10 cellular contexts compared by ENCODE assay signal in the genomic region with DNA sequence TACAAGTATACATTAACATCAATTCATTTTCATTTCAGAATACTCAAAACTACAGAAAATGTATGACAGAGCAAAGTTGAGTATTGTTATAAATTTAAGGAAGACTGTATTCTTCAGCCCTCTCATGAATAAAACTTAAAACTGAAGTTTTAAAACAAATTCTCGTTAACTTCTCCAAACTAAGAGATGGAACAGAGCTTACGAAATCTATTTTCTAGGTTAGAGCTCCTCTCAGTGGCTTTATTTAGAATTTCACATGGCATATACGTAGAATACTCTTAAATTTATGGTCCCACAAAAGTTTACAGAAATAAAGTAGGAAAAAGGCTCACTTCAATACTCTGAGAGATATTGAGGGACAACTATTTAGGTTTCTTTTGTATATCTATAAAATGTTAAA.
DNase-seq lines count a peak whose midpoint lies in the region; ATAC-seq and TF ChIP-seq lines count a peak whose summit lies in the region.
"Had no signal": no experiment of that assay in that cellular context is flagged by ENCODE, and none has a peak within 500 bp of the region (broad histone marks: within the 10 kb centered on the region; RNA-seq: fewer than 3 reads in every experiment).

No MANE protein-coding gene starts in this region.

- no peak overlapping the region for H3K27ac ChIP-seq in A673 (ENCODE audit: low read depth, low read length, poor library complexity, severe bottlenecking)

- DNase-seq in A673 (ENCODE audit: low spot score): peak; percentile 48
- DNase-seq in KBM-7: peak; percentile 35
- peak; percentile 48 for DNase-seq in SK-MEL-5 (ENCODE audit: low read depth, low spot score)
- peak; percentile 40 for DNase-seq in glomerular visceral epithelial cell (ENCODE audit: extremely low spot score)
- DNase-seq in stimulated activated CD4-positive, alpha-beta T cell treated with anti-CD3 and anti-CD28 coated beads, Interleukin-12 subunit alpha, Interleukin-12 subunit beta, amount 100 ng/mL, for 4 hours: no peak
- DNase-seq in activated CD4-positive, alpha-beta T cell treated with anti-CD3 and anti-CD28 coated beads, Interleukin-2, amount 10 ng/mL, durations not matched to agents 7 days and 5 days: no peak
- no peak for DNase-seq in C1 segment of cervical spinal cord (lab: John Stamatoyannopoulos, UW)

- BruUV-seq in A673 (replicated peaks; lab: Mats Ljungman, UMichigan): no TSS peak

- CTCF ChIA-PET in A673 (lab: Charles Lee): no interaction called here
- CTCF ChIA-PET in activated CD4-positive, alpha-beta T cell treated with anti-CD3 and anti-CD28 coated beads, Interleukin-2, amount 10 ng/mL, durations not matched to agents 7 days and 5 days (lab: Charles Lee): no interaction called here

- TF ChIP-seq CTCF in A673 (conservative IDR thresholded peaks at IDR 0.05; ENCODE audit: low read depth, low read length): peak; percentile 66

- no peaks in the 10 kb centered on the region for H3K9me3 Mint-ChIP-seq in activated CD4-positive, alpha-beta T cell treated with anti-CD3 and anti-CD28 coated beads, Interleukin-2, amount 10 ng/mL, durations not matched to agents 7 days and 5 days
- H3K9me3 Mint-ChIP-seq: central memory CD8-positive, alpha-beta T cell; stimulated activated naive CD8-positive, alpha-beta T cell treated with anti-CD3 and anti-CD28 coated beads, Interleukin-15, Interleukin-2, amounts not matched to agents 100 ng/mL and 50 ng/mL, for 24 hours had no signal

- H3K36me3 Mint-ChIP-seq in activated CD4-positive, alpha-beta T cell treated with anti-CD3 and anti-CD28 coated beads, Interleukin-2, amount 10 ng/mL, durations not matched to agents 7 days and 5 days (ENCODE audit: low read depth): no peaks in the 10 kb centered on the region

- no peak overlapping the region for H3K4me3 Mint-ChIP-seq in activated CD4-positive, alpha-beta T cell treated with anti-CD3 and anti-CD28 coated beads, Interleukin-2, amount 10 ng/mL, durations not matched to agents 7 days and 5 days
- H3K4me3 Mint-ChIP-seq: central memory CD8-positive, alpha-beta T cell; stimulated activated naive CD8-positive, alpha-beta T cell treated with anti-CD3 and anti-CD28 coated beads, Interleukin-15, Interleukin-2, amounts not matched to agents 100 ng/mL and 50 ng/mL, for 24 hours had no signal

- in situ Hi-C loops in KBM-7 (cut with MboI; ENCODE audit: low pct_unique_long_range_greater_than_20kb, low sequenced_read_pairs): no loop called here
- in situ Hi-C loops in SK-MEL-5 (cut with HindIII; ENCODE audit: low pct_unique_long_range_greater_than_20kb, low sequenced_read_pairs): no loop called here

- peak; percentile 52 for ATAC-seq in GM18867 (IDR thresholded peaks at IDR 0.05; ENCODE audit: unreplicated experiment)

- H3K27ac Mint-ChIP-seq in activated CD4-positive, alpha-beta T cell treated with anti-CD3 and anti-CD28 coated beads, Interleukin-2, amount 10 ng/mL, durations not matched to agents 7 days and 5 days: no peak overlapping the region
- H3K27ac Mint-ChIP-seq: stimulated activated naive CD8-positive, alpha-beta T cell treated with anti-CD3 and anti-CD28 coated beads, Interleukin-15, Interleukin-2, amounts not matched to agents 100 ng/mL and 50 ng/mL, for 24 hours had no signal

- H3K4me1 ChIP-seq in A673 (ENCODE audit: insufficient read depth, low read length, poor library complexity, severe bottlenecking): no peaks in the 10 kb centered on the region

- no peaks in the 10 kb centered on the region for H3K27me3 Mint-ChIP-seq in activated CD4-positive, alpha-beta T cell treated with anti-CD3 and anti-CD28 coated beads, Interleukin-2, amount 10 ng/mL, durations not matched to agents 7 days and 5 days
- H3K27me3 Mint-ChIP-seq: central memory CD8-positive, alpha-beta T cell; stimulated activated naive CD8-positive, alpha-beta T cell treated with anti-CD3 and anti-CD28 coated beads, Interleukin-15, Interleukin-2, amounts not matched to agents 100 ng/mL and 50 ng/mL, for 24 hours had no signal

- H3K4me1 Mint-ChIP-seq in activated CD4-positive, alpha-beta T cell treated with anti-CD3 and anti-CD28 coated beads, Interleukin-2, amount 10 ng/mL, durations not matched to agents 7 days and 5 days: no peaks in the 10 kb centered on the region
- H3K4me1 Mint-ChIP-seq: central memory CD8-positive, alpha-beta T cell had no signal

- intact Hi-C loops in A673 (cut with micrococcal nuclease; ENCODE audit: unreplicated experiment): loop anchor here (1.0 to 5.0 kb wide), 2 partner anchors 688 to 908 kb away; no protein-coding TSS in a partner anchor

- H3K27me3 ChIP-seq in A673 (replicated peaks; ENCODE audit: insufficient read depth, low read depth, low read length, poor library complexity): no peaks in the 10 kb centered on the region

- H3K9me3 ChIP-seq in A673 (ENCODE audit: low read depth, low read length, poor library complexity, severe bottlenecking): no peaks in the 10 kb centered on the region

- H3K4me3 ChIP-seq in A673 (ENCODE audit: low read depth, low read length, poor library complexity, severe bottlenecking): no peak overlapping the region

- no peaks in the 10 kb centered on the region for H3K36me3 ChIP-seq in A673 (ENCODE audit: insufficient read depth, low read length, poor library complexity, severe bottlenecking)

- POLR2A ChIA-PET in A673 (lab: Charles Lee; ENCODE audit: low non-redundant PET): no interaction called here
- POLR2A ChIA-PET in activated CD4-positive, alpha-beta T cell treated with anti-CD3 and anti-CD28 coated beads, Interleukin-2, amount 10 ng/mL, durations not matched to agents 7 days and 5 days (lab: Charles Lee): no interaction called here

Comparison
In these comparisons a context has a peak if more than half of its experiments do, and no peak if none do; other contexts are left out.
1. DNase-seq: peak in A673 (single experiment), KBM-7 (single experiment), SK-MEL-5 (single experiment) and glomerular visceral epithelial cell (single experiment); none in stimulated activated CD4-positive, alpha-beta T cell treated with anti-CD3 and anti-CD28 coated beads, Interleukin-12 subunit alpha, Interleukin-12 subunit beta, amount 100 ng/mL, for 4 hours (single experiment), activated CD4-positive, alpha-beta T cell treated with anti-CD3 and anti-CD28 coated beads, Interleukin-2, amount 10 ng/mL, durations not matched to agents 7 days and 5 days (single experiment) and C1 segment of cervical spinal cord (0 of 14).